Comparison of ENCODE assay signal across 8 cellular contexts in genomic region chr9:120792898-120793765, GRCh38.
DNase-seq lines count a peak whose midpoint lies in the region; ATAC-seq and TF ChIP-seq lines count a peak whose summit lies in the region.

TSS of gene FBXW2 (minus strand) at chr9:120793416. CDS start at chr9:120788258, 5,158 bp downstream.

- peaks cover 6% of the 10 kb centered on the region for H3K36me3 Mint-ChIP-seq in activated naive CD4-positive, alpha-beta T cell treated with anti-CD3 and anti-CD28 coated beads, Interleukin-2, amount 50 U/mL, for 24 hours

- H3K4me1 Mint-ChIP-seq in activated naive CD4-positive, alpha-beta T cell treated with anti-CD3 and anti-CD28 coated beads, Interleukin-2, amount 50 U/mL, for 24 hours = peaks cover 55% of the 10 kb centered on the region

- ATAC-seq in SK-N-SH treated with all-trans-retinoic acid at 6 μM for 48 hours = peak; percentile 99

- H3K4me3 Mint-ChIP-seq in activated naive CD4-positive, alpha-beta T cell treated with anti-CD3 and anti-CD28 coated beads, Interleukin-2, amount 50 U/mL, for 24 hours = peak within 1 kb of the TSS; percentile 98

- CTCF ChIA-PET in HEK293T (lab: Yijun Ruan, JAX) = no interaction called here

- no peaks in the 10 kb centered on the region for H3K27me3 Mint-ChIP-seq in activated naive CD4-positive, alpha-beta T cell treated with anti-CD3 and anti-CD28 coated beads, Interleukin-2, amount 50 U/mL, for 24 hours

- H3K27ac Mint-ChIP-seq in activated naive CD4-positive, alpha-beta T cell treated with anti-CD3 and anti-CD28 coated beads, Interleukin-2, amount 50 U/mL, for 24 hours = peak within 1 kb of the TSS; percentile 96

- H3K9me3 Mint-ChIP-seq in activated naive CD4-positive, alpha-beta T cell treated with anti-CD3 and anti-CD28 coated beads, Interleukin-2, amount 50 U/mL, for 24 hours = no peaks in the 10 kb centered on the region

- POLR2A ChIA-PET in HEK293T (lab: Yijun Ruan, JAX) = interaction anchor here (0.6 to 2.6 kb wide), 31 partner anchors 9 to 409 kb away, joined by 3 to 15 read pairs (median 4); partner anchors contain the start of gene RAB14

- DNase-seq in GM04503 (ENCODE audit: low read depth) (peak; percentile 41), HEK293T (ENCODE audit: extremely low spot score) (peak; percentile 95), MV-4-11 (lab: John Stamatoyannopoulos, UW) (peak; percentile 81), globus pallidus (ENCODE audit: low spot score) (peak; percentile 90), nucleus accumbens (lab: John Stamatoyannopoulos, UW) (peak in 55 of 56 donors; percentile 36 to 94 (median 88)), superior temporal gyrus (ENCODE audit: extremely low spot score) (peak; percentile 92)

TF ChIP-seq in HEK293T, 16 proteins besides CTCF, POLR2A, EP300 and RAD21:
- TF ChIP-seq ARNT (IDR thresholded peaks at IDR 0.05) = no peak
- TF ChIP-seq PKNOX1 (IDR thresholded peaks at IDR 0.05) = no peak
- no peak for TF ChIP-seq FOXK2 (IDR thresholded peaks at IDR 0.05)
- no peak; the same call in 1 of the 2 replicates for TF ChIP-seq CTBP1 (IDR thresholded peaks at IDR 0.05; ENCODE audit: borderline replicate concordance)
- TF ChIP-seq FOXA1 (IDR thresholded peaks at IDR 0.05) = no peak
- no peak for TF ChIP-seq SUZ12 (IDR thresholded peaks at IDR 0.05)
- no peak for TF ChIP-seq FOXM1 (IDR thresholded peaks at IDR 0.05; ENCODE audit: borderline replicate concordance)
- TF ChIP-seq ELF4 (IDR thresholded peaks at IDR 0.05) = peak; percentile 91
- no peak for TF ChIP-seq LEF1 (IDR thresholded peaks at IDR 0.05; ENCODE audit: borderline replicate concordance)
- no peak for TF ChIP-seq NFRKB (IDR thresholded peaks at IDR 0.05)
- TF ChIP-seq ZNF384 (IDR thresholded peaks at IDR 0.05) = no peak
- peak; percentile 87 for TF ChIP-seq L3MBTL2 (conservative IDR thresholded peaks at IDR 0.05)
- TF ChIP-seq HDGF (IDR thresholded peaks at IDR 0.05; ENCODE audit: borderline replicate concordance) = no peak
- TF ChIP-seq TARDBP (IDR thresholded peaks at IDR 0.05) = no peak
- no peak for TF ChIP-seq BHLHE40 (IDR thresholded peaks at IDR 0.05; ENCODE audit: borderline replicate concordance)
- TF ChIP-seq SP1 (IDR thresholded peaks at IDR 0.05) = no peak

TF ChIP-seq in SK-N-SH treated with all-trans-retinoic acid at 6 μM for 48 hours, 23 proteins besides CTCF, POLR2A, EP300 and RAD21:
- TF ChIP-seq TCF4 (CRISPR knock-in tag; IDR thresholded peaks at IDR 0.05; ENCODE audit: borderline replicate concordance) (no peak), SNAI2 (CRISPR knock-in tag; IDR thresholded peaks at IDR 0.05) (no peak), ISL1 (CRISPR knock-in tag; IDR thresholded peaks at IDR 0.05) (no peak), ZNF565 (CRISPR knock-in tag; conservative IDR thresholded peaks at IDR 0.05; ENCODE audit: low read depth) (no peak), RARB (CRISPR knock-in tag; IDR thresholded peaks at IDR 0.05) (0 out of 2 replicates have a peak, but pooled peaks have one; percentile 64), ZFP3 (CRISPR knock-in tag; IDR thresholded peaks at IDR 0.05) (peak; percentile 78), CSDC2 (CRISPR knock-in tag; IDR thresholded peaks at IDR 0.05) (no peak), CSRNP3 (CRISPR knock-in tag; IDR thresholded peaks at IDR 0.05) (no peak), ZNF70 (CRISPR knock-in tag; IDR thresholded peaks at IDR 0.05) (peak; percentile 20; the same call in 1 of the 2 replicates), CREB5 (CRISPR knock-in tag; IDR thresholded peaks at IDR 0.05; ENCODE audit: low read depth) (no peak), ZC3H10 (CRISPR knock-in tag; IDR thresholded peaks at IDR 0.05) (no peak), POU6F1 (CRISPR knock-in tag; IDR thresholded peaks at IDR 0.05; ENCODE audit: borderline replicate concordance, low read depth) (no peak), ZFP30 (CRISPR knock-in tag; IDR thresholded peaks at IDR 0.05) (no peak), ZNF8 (CRISPR knock-in tag; IDR thresholded peaks at IDR 0.05) (no peak)

Comparison
In these comparisons a context has a peak if more than half of its experiments do, and no peak if none do; other contexts are left out.
1. Peak in every context shown above with its lines: DNase-seq and ATAC-seq.
2. DNase-seq: peak in every context shown above with its lines; median percentile 95 in HEK293T; 92 in superior temporal gyrus; 90 in globus pallidus; 88 in nucleus accumbens; 81 in MV-4-11; 41 in GM04503.